11 cellular contexts compared by ENCODE assay signal in genomic region chr15:34336333-34336732, GRCh38. TPM values are rescaled to one million over a fixed set of nuclear protein-coding genes. Genes with fewer than 3 reads are reported as not detected.
DNase-seq lines count a peak whose midpoint lies in the region; ATAC-seq lines count a peak whose summit lies in the region.
"Had no signal": no experiment of that assay in that cellular context is flagged by ENCODE, and none has a peak within 500 bp of the region (broad histone marks: within the 10 kb centered on the region; RNA-seq: fewer than 3 reads in every experiment).

No MANE protein-coding gene starts in this region.

- H3K4me3 Mint-ChIP-seq in activated naive CD4-positive, alpha-beta T cell treated with anti-CD3 and anti-CD28 coated beads, Interleukin-2, amount 10 ng/mL, durations not matched to agents 7 days and 5 days, result peak overlapping the region; percentile 98

- H3K4me3 ChIP-seq in right cardiac atrium (ENCODE audit: low read length), result peak overlapping the region; percentile 79

- DNase-seq in activated naive CD4-positive, alpha-beta T cell treated with anti-CD3 and anti-CD28 coated beads, Interleukin-2, amount 10 ng/mL, durations not matched to agents 7 days and 5 days, result no peak
- DNase-seq in activated naive CD4-positive, alpha-beta T cell (lab: John Stamatoyannopoulos, UW), result no peak
- DNase-seq in UCSD-AML1 (lab: John Stamatoyannopoulos, UW; ENCODE audit: unreplicated experiment), result peak; percentile 40
- no peak for DNase-seq in right cardiac atrium
- DNase-seq in SKM-1 treated with dmso at 0.1 percent for 144 hours (lab: John Stamatoyannopoulos, UW; ENCODE audit: unreplicated experiment), result no peak
- DNase-seq in stimulated activated CD4-positive, alpha-beta T cell treated with anti-CD3 and anti-CD28 coated beads, Interleukin-12 subunit alpha, Interleukin-12 subunit beta, amount 100 ng/mL, for 4 hours, result no peak
- DNase-seq: T1000 had no signal

- H3K9me3 ChIP-seq in right cardiac atrium (ENCODE audit: control insufficient read depth, low read length), result no peaks in the 10 kb centered on the region

- no peaks in the 10 kb centered on the region for H3K9me3 Mint-ChIP-seq in activated naive CD4-positive, alpha-beta T cell treated with anti-CD3 and anti-CD28 coated beads, Interleukin-2, amount 10 ng/mL, durations not matched to agents 7 days and 5 days

- ATAC-seq in right cardiac atrium (no peak), HG03565 (IDR thresholded peaks at IDR 0.05; ENCODE audit: unreplicated experiment) (no peak)

- CTCF ChIA-PET in activated naive CD4-positive, alpha-beta T cell treated with anti-CD3 and anti-CD28 coated beads, Interleukin-2, amount 10 ng/mL, durations not matched to agents 7 days and 5 days (lab: Charles Lee), result interaction anchor here (1.1 to 1.6 kb wide), 3 partner anchors 10 to 95 kb away, joined by 3 to 6 read pairs (median 5); partner anchors contain the start of gene LPCAT4

- H3K27me3 ChIP-seq in right cardiac atrium (ENCODE audit: control insufficient read depth, insufficient read depth), result no peaks in the 10 kb centered on the region

- H3K27ac ChIP-seq in right cardiac atrium (ENCODE audit: low read length) (no peak overlapping the region), temporal lobe (ENCODE audit: low read depth, low read length) (peak overlapping the region; percentile 94)

- peaks cover 6% of the 10 kb centered on the region for H3K4me1 ChIP-seq in right cardiac atrium (ENCODE audit: control insufficient read depth, insufficient read depth, low read length)

- H3K4me1 Mint-ChIP-seq in activated naive CD4-positive, alpha-beta T cell treated with anti-CD3 and anti-CD28 coated beads, Interleukin-2, amount 10 ng/mL, durations not matched to agents 7 days and 5 days, result peaks cover 64% of the 10 kb centered on the region

- 84% methylated on average over 14 of the region's 14 CpGs for WGBS in right cardiac atrium

- peaks cover 5% of the 10 kb centered on the region for H3K27me3 Mint-ChIP-seq in activated naive CD4-positive, alpha-beta T cell treated with anti-CD3 and anti-CD28 coated beads, Interleukin-2, amount 10 ng/mL, durations not matched to agents 7 days and 5 days

- intact Hi-C loops in right cardiac atrium (cut with DNase I), result no loop called here

- H3K36me3 Mint-ChIP-seq in activated naive CD4-positive, alpha-beta T cell treated with anti-CD3 and anti-CD28 coated beads, Interleukin-2, amount 10 ng/mL, durations not matched to agents 7 days and 5 days, result peaks cover 22% of the 10 kb centered on the region

- H3K27ac Mint-ChIP-seq in activated naive CD4-positive, alpha-beta T cell treated with anti-CD3 and anti-CD28 coated beads, Interleukin-2, amount 10 ng/mL, durations not matched to agents 7 days and 5 days, result peak overlapping the region; percentile 93

RNA-seq across cellular contexts. Expression of gene SLC12A6, which starts 1.2 kb away (rescaled TPM):
- total RNA-seq in right cardiac atrium (10 to 100 TPM; 15.3 to 21.2 (median 17.5) TPM), temporal lobe (36.6 TPM)
- polyA plus RNA-seq in right cardiac atrium, result 8.1 TPM

RNA-seq across cellular contexts. Expression of gene NOP10, which starts 6.6 kb away (rescaled TPM):
- 100 to 1,000 TPM in 3 of 4 donors, 10 to 100 TPM in 1; 87.2 to 122 (median 106) TPM for total RNA-seq in right cardiac atrium
- polyA plus RNA-seq in right cardiac atrium, result 206 TPM
- total RNA-seq in temporal lobe, result 38.1 TPM

RNA-seq across cellular contexts. Expression of gene NUTM1, which starts 6.8 kb away (rescaled TPM):
- total RNA-seq in right cardiac atrium, result not detected
- not detected for polyA plus RNA-seq in right cardiac atrium
- not detected for total RNA-seq in temporal lobe
- total RNA-seq: dermis microvascular lymphatic vessel endothelial cell, mammary epithelial cell had no signal
- polyA plus RNA-seq: mammary epithelial cell had no signal

RNA-seq across cellular contexts. Expression of gene LPCAT4, which starts 30.7 kb away (rescaled TPM):
- total RNA-seq in right cardiac atrium, result 10 to 100 TPM; 24.1 to 44.9 (median 39.7) TPM
- polyA plus RNA-seq in right cardiac atrium, result 36.8 TPM
- total RNA-seq in temporal lobe, result 8.4 TPM
